In genomic region chr6:43074847-43075741, GRCh38 we compare ENCODE assay signal across 7 cellular contexts. TPM values are rescaled to one million over a fixed set of nuclear protein-coding genes. Genes with fewer than 3 reads are reported as not detected.
DNase-seq lines count a peak whose midpoint lies in the region; ATAC-seq and TF ChIP-seq lines count a peak whose summit lies in the region.
"Had no signal": no experiment of that assay in that cellular context is flagged by ENCODE, and none has a peak within 500 bp of the region (broad histone marks: within the 10 kb centered on the region; RNA-seq: fewer than 3 reads in every experiment).

No MANE protein-coding gene starts in this region.

- peak overlapping the region; percentile 95 for H3K4me2 ChIP-seq in GM23338
- no peak overlapping the region for H3K4me2 ChIP-seq in neural cell (ENCODE audit: low read length)

- DNase-seq in GM23338 (ENCODE audit: low spot score) (peak; percentile 45), MCF 10A (ENCODE audit: unreplicated experiment) (no peak), NCI-H446 (lab: John Stamatoyannopoulos, UW) (no peak), GM10266 (ENCODE audit: extremely low spot score) (no peak), inferior parietal cortex (ENCODE audit: extremely low spot score) (no peak)

- H3K36me3 ChIP-seq in GM23338 (ENCODE audit: insufficient read depth) = no peaks in the 10 kb centered on the region; the same call in 1 of the 2 replicates
- H3K36me3 ChIP-seq in neural cell (ENCODE audit: insufficient read depth, low read length) = no peaks in the 10 kb centered on the region

- POLR2A ChIA-PET in MCF 10A (lab: Yijun Ruan, JAX) = interaction anchor here (0.6 to 4.4 kb wide), 10 partner anchors 14 to 500 kb away, joined by 3 to 60 read pairs (median 11); partner anchors contain the start of genes CUL7, KLC4, KLHDC3 and MEA1

- no TSS peak for BruUV-seq in MCF 10A (replicated peaks; lab: Mats Ljungman, UMichigan)

- H2AFZ ChIP-seq in GM23338 = peak overlapping the region; percentile 94; the same call in 1 of the 2 replicates
- no peak overlapping the region for H2AFZ ChIP-seq in neural cell (ENCODE audit: low read depth, low read length)

- peaks cover 38% of the 10 kb centered on the region for H3K79me2 ChIP-seq in GM23338 (replicated peaks; ENCODE audit: insufficient read depth)
- H3K79me2 ChIP-seq in neural cell (replicated peaks; ENCODE audit: insufficient read depth, low read length) = peaks cover 25% of the 10 kb centered on the region

- peak overlapping the region; percentile 98 for H3K4me3 ChIP-seq in GM23338
- H3K4me3 ChIP-seq in neural cell (ENCODE audit: low read length) = peak overlapping the region; percentile 61

- peaks cover 54% of the 10 kb centered on the region for H3K4me1 Mint-ChIP-seq in GM23338
- H3K4me1 Mint-ChIP-seq in MCF 10A (ENCODE audit: insufficient read depth, unreplicated experiment) = peaks cover 12% of the 10 kb centered on the region

- intact Hi-C loops in MCF 10A (cut with micrococcal nuclease) = no loop called here

- H3K9ac ChIP-seq in neural cell (ENCODE audit: low read length) = peak overlapping the region; percentile 60

- H4K20me1 ChIP-seq in GM23338 (replicated peaks; ENCODE audit: insufficient read depth) = peaks cover 25% of the 10 kb centered on the region
- H4K20me1 ChIP-seq in neural cell (ENCODE audit: insufficient read depth) = no peaks in the 10 kb centered on the region

- H3K9me3 Mint-ChIP-seq in GM23338 (no peaks in the 10 kb centered on the region; the same call in 2 of the 3 replicates), MCF 10A (ENCODE audit: unreplicated experiment) (no peaks in the 10 kb centered on the region)

- TF ChIP-seq CTCF in GM23338 (conservative IDR thresholded peaks at IDR 0.05; ENCODE audit: low read depth in 2 of 2) (no peak), MCF 10A (IDR thresholded peaks at IDR 0.05; ENCODE audit: unreplicated experiment) (no peak), neural cell (IDR thresholded peaks at IDR 0.05; ENCODE audit: poor library complexity, severe bottlenecking) (no peak), GM10266 (IDR thresholded peaks at IDR 0.05; ENCODE audit: control insufficient read depth, insufficient read depth, low read depth, missing control alignments) (no peak)

- peak; percentile 17 for ATAC-seq in GM23338

- H3K36me3 Mint-ChIP-seq in GM23338 (ENCODE audit: low read depth) = peaks cover 9% of the 10 kb centered on the region
- peaks cover 20% of the 10 kb centered on the region for H3K36me3 Mint-ChIP-seq in MCF 10A (ENCODE audit: insufficient read depth, unreplicated experiment)

- no peak overlapping the region for H3K27ac Mint-ChIP-seq in GM23338
- no peak overlapping the region for H3K27ac Mint-ChIP-seq in MCF 10A (ENCODE audit: low read depth, unreplicated experiment)

- TF ChIP-seq EP300 in neural cell (conservative IDR thresholded peaks at IDR 0.05; ENCODE audit: poor library complexity, severe bottlenecking) = no peak

- peaks cover 34% of the 10 kb centered on the region for H3K4me1 ChIP-seq in GM23338 (ENCODE audit: insufficient read depth)

- H3K27ac ChIP-seq in GM23338 (ENCODE audit: low read depth) (peak overlapping the region; percentile 81), neural cell (ENCODE audit: low read length) (peak overlapping the region; percentile 66)
- H3K27ac ChIP-seq: heart left ventricle had no signal

- H3K4me3 Mint-ChIP-seq in GM23338 = peak overlapping the region; percentile 82
- peak overlapping the region; percentile 81 for H3K4me3 Mint-ChIP-seq in MCF 10A (ENCODE audit: unreplicated experiment)

- H3K27me3 Mint-ChIP-seq in GM23338 (ENCODE audit: insufficient read depth, low read depth, poor library complexity) = peaks cover 16% of the 10 kb centered on the region
- H3K27me3 Mint-ChIP-seq in MCF 10A (ENCODE audit: insufficient read depth, unreplicated experiment) = no peaks in the 10 kb centered on the region

- H3K27me3 ChIP-seq in GM23338 (ENCODE audit: insufficient read depth) (no peaks in the 10 kb centered on the region), neural cell (ENCODE audit: insufficient read depth, low read depth, low read length) (no peaks in the 10 kb centered on the region)

- CTCF ChIA-PET in MCF 10A (lab: Yijun Ruan, JAX) = interaction anchor here (0.6 to 3.0 kb wide), 3 partner anchors 15 to 68 kb away, joined by 3 to 12 read pairs (median 4); no protein-coding TSS in a partner anchor

- TF ChIP-seq RAD21 in neural cell (conservative IDR thresholded peaks at IDR 0.05) = no peak

- H3K9me2 ChIP-seq in GM23338 (ENCODE audit: insufficient read depth) (no peaks in the 10 kb centered on the region), neural cell (ENCODE audit: insufficient read depth, low read length) (no peaks in the 10 kb centered on the region)

- H3F3A ChIP-seq in GM23338 (replicated peaks; ENCODE audit: low read depth) (0 out of 2 replicates have a peak, but pooled peaks cover 3% of the 10 kb centered on the region), neural cell (ENCODE audit: insufficient read depth, low read length, poor library complexity, severe bottlenecking) (no peaks in the 10 kb centered on the region)

- H3K9me3 ChIP-seq in neural cell (ENCODE audit: low read length) = no peaks in the 10 kb centered on the region
- H3K9me3 ChIP-seq: heart left ventricle had no signal

TF ChIP-seq in GM23338, 12 proteins besides CTCF, POLR2A, EP300 and RAD21:
- TF ChIP-seq ETS1 (IDR thresholded peaks at IDR 0.05) = no peak
- no peak for TF ChIP-seq CREB1 (CRISPR knock-in tag; IDR thresholded peaks at IDR 0.05; ENCODE audit: low read depth)
- TF ChIP-seq JUNB (IDR thresholded peaks at IDR 0.05; ENCODE audit: unreplicated experiment) = no peak
- no peak for TF ChIP-seq EZH2phosphoT487 (IDR thresholded peaks at IDR 0.05; ENCODE audit: unreplicated experiment)
- TF ChIP-seq NANOG (IDR thresholded peaks at IDR 0.05; ENCODE audit: borderline replicate concordance) = no peak
TF ChIP-seq in GM23338: peak in this region for 0.

TF ChIP-seq in neural cell, 6 proteins besides CTCF, POLR2A, EP300 and RAD21:
- no peak for TF ChIP-seq REST (IDR thresholded peaks at IDR 0.05; ENCODE audit: borderline replicate concordance)
- TF ChIP-seq EZH2 (IDR thresholded peaks at IDR 0.05; ENCODE audit: borderline replicate concordance, insufficient read depth, low read length, poor library complexity, severe bottlenecking) = no peak

RNA-seq across cellular contexts. Expression of gene PTK7, which starts 1.0 kb away (rescaled TPM):
- 121 and 147 TPM in 2 replicates for total RNA-seq in GM23338 (2014; rRNA removed; shearing (Covaris generic))
- polyA plus RNA-seq in GM23338 (2016; fragmentation: Nextera tagmentation; extraction: Ambion mirVana) = 46.1 and 52.2 TPM in 2 replicates
- total RNA-seq in MCF 10A (2022) = 42.6 and 48.4 TPM in 2 replicates
- 32.5 and 47.4 TPM in 2 replicates for polyA plus RNA-seq in neural cell
- polyA minus RNA-seq in neural cell = 28.5 and 37.7 TPM in 2 replicates

RNA-seq across cellular contexts. Expression of gene KLC4, which starts 15.7 kb away (rescaled TPM):
- total RNA-seq in GM23338 (2014; rRNA removed; shearing (Covaris generic)) = 17.4 and 22.4 TPM in 2 replicates
- 14.9 and 16.6 TPM in 2 replicates for polyA plus RNA-seq in GM23338 (2016; fragmentation: Nextera tagmentation; extraction: Ambion mirVana)
- 17.5 and 23.4 TPM in 2 replicates for total RNA-seq in MCF 10A (2022)
- 74.0 and 75.3 TPM in 2 replicates for polyA plus RNA-seq in neural cell
- 44.3 and 46.4 TPM in 2 replicates for polyA minus RNA-seq in neural cell

RNA-seq across cellular contexts. Expression of gene MRPL2, which starts 15.9 kb away (rescaled TPM):
- total RNA-seq in GM23338 (2014; rRNA removed; shearing (Covaris generic)) = 32.3 and 40.4 TPM in 2 replicates
- 127 and 128 TPM in 2 replicates for polyA plus RNA-seq in GM23338 (2016; fragmentation: Nextera tagmentation; extraction: Ambion mirVana)
- total RNA-seq in MCF 10A (2022) = 155 and 174 TPM in 2 replicates
- 17.2 and 22.5 TPM in 2 replicates for polyA plus RNA-seq in neural cell
- 6.5 and 12.2 TPM in 2 replicates for polyA minus RNA-seq in neural cell

RNA-seq across cellular contexts. Expression of gene CUL7, which starts 21.4 kb away (rescaled TPM):
- total RNA-seq in GM23338 (2014; rRNA removed; shearing (Covaris generic)) = 9.7 and 13.2 TPM in 2 replicates
- polyA plus RNA-seq in GM23338 (2016; fragmentation: Nextera tagmentation; extraction: Ambion mirVana) = 2.8 and 3.4 TPM in 2 replicates
- total RNA-seq in MCF 10A (2022) = 22.7 and 31.4 TPM in 2 replicates
- 25.7 and 32.2 TPM in 2 replicates for polyA plus RNA-seq in neural cell
- polyA minus RNA-seq in neural cell = 28.1 and 32.4 TPM in 2 replicates

RNA-seq across cellular contexts. Expression of gene RRP36, which starts 53.7 kb away (rescaled TPM):
- 98.6 and 106 TPM in 2 replicates for total RNA-seq in GM23338 (2014; rRNA removed; shearing (Covaris generic))
- polyA plus RNA-seq in GM23338 (2016; fragmentation: Nextera tagmentation; extraction: Ambion mirVana) (63.8 and 64.7 TPM in 2 replicates), neural cell (73.1 and 79.2 TPM in 2 replicates)
- 72.8 and 80.4 TPM in 2 replicates for total RNA-seq in MCF 10A (2022)
- 91.2 and 95.9 TPM in 2 replicates for polyA minus RNA-seq in neural cell
